ENCODE assay signal across 8 cellular contexts in the genomic region with DNA sequence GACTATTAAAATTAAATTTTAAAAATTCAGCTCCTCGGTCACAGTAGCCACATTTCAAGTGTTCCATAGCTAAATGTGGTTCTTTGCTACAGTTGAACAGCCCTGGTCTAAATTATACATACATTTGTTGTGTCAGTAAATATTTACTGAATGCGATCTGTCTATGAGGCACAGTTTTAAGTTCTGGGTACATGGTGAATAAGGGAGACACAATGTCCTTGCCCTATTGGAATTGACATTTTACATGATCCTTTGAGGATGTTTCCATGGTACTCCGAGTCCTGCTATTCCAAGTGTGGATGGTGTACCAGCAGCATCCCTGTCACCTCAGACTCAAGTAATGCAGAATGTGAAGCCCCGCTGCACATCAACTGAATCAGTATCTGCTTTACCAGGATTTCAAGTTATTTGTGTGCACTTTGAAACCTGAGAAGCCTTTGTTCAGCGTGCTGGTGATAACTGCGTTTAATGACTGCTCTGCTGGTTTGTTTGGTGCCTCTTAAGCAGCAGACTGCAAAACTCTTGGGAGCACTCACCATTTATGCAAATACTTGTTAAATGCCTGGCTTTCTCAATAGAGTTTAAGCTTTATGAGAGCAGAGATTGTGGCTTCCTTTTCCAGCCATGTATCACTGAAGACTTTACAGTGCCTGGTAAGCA. TPM values are rescaled to one million over a fixed set of nuclear protein-coding genes. Genes with fewer than 3 reads are reported as not detected.
A peak's percentile ranks its signal among the peaks of the same experiment; 100 is the strongest.
DNase-seq lines count a peak whose midpoint lies in the region; ATAC-seq and TF ChIP-seq lines count a peak whose summit lies in the region.

No MANE protein-coding gene starts in this region.

- peak overlapping the region in 8 of 10 donors; percentile 23 to 88 (median 74) for H3K27ac Mint-ChIP-seq in naive thymus-derived CD8-positive, alpha-beta T cell

- dilution Hi-C loops in mammary epithelial cell (cut with HindIII; ENCODE audit: low sequenced_read_pairs): loop anchor here (5.0 kb wide), 1 partner anchor 81 kb away; no protein-coding TSS in a partner anchor

- in situ Hi-C loops in G401 (cut with HindIII; ENCODE audit: low sequenced_read_pairs) (no loop called here), mammary epithelial cell (cut with MboI; ENCODE audit: low sequenced_read_pairs in 2 of 2) (loop anchor here in 1 of 2 donors (10.0 kb wide), 1 partner anchor 168 kb away; no protein-coding TSS in a partner anchor)

- CTCF ChIA-PET in mammary epithelial cell (lab: Charles Lee; ENCODE audit: low non-redundant PET): no interaction called here

- H3K4me1 ChIP-seq in mammary epithelial cell (ENCODE audit: insufficient read depth, low read length): peaks cover 9% of the 10 kb centered on the region

- intact Hi-C loops in mammary epithelial cell (cut with micrococcal nuclease): loop anchor here (5.0 kb wide), 2 partner anchors 86 to 126 kb away; a partner anchor contains a TSS

- H3K9ac ChIP-seq in mammary epithelial cell (ENCODE audit: insufficient read depth, low read length): no peak overlapping the region

- H3K4me3 Mint-ChIP-seq in naive thymus-derived CD8-positive, alpha-beta T cell: peak overlapping the region in 9 of 10 donors; percentile 60 to 93 (median 88)

- H3K4me2 ChIP-seq in mammary epithelial cell (ENCODE audit: insufficient read depth, low read depth, low read length): peak overlapping the region; percentile 84

- H3K36me3 ChIP-seq in mammary epithelial cell (ENCODE audit: insufficient read depth, low read length): no peaks in the 10 kb centered on the region

- POLR2A ChIA-PET in naive thymus-derived CD8-positive, alpha-beta T cell (lab: Charles Lee): interaction anchor here (0.9 to 1.5 kb wide), 4 partner anchors 15 to 389 kb away, joined by 4 to 6 read pairs (median 4); a partner anchor contains a TSS

- no peak for TF ChIP-seq CTCF in mammary epithelial cell (conservative IDR thresholded peaks at IDR 0.05 in 1 of 2, IDR thresholded peaks at IDR 0.05 in 1 of 2; ENCODE audit: extremely low read depth in 1 of 2, insufficient read depth in 1 of 2, low read depth in 1 of 2, low read length in 2 of 2)

- peaks cover 0 to 3% (median 0%) of the 10 kb centered on the region in 9 donors for H3K9me3 Mint-ChIP-seq in naive thymus-derived CD8-positive, alpha-beta T cell

- no peaks in the 10 kb centered on the region for H3K9me3 ChIP-seq in mammary epithelial cell (replicated peaks; ENCODE audit: insufficient read depth, low read length)

- no peak for ATAC-seq in naive thymus-derived CD8-positive, alpha-beta T cell
- no peak for ATAC-seq in GM19452 (IDR thresholded peaks at IDR 0.05; ENCODE audit: unreplicated experiment)
- ATAC-seq in HG03439 (IDR thresholded peaks at IDR 0.05; ENCODE audit: unreplicated experiment): no peak
- no peak for ATAC-seq in HG02798 (IDR thresholded peaks at IDR 0.05; ENCODE audit: poor library complexity, unreplicated experiment)

- no TSS peak for BruUV-seq in mammary epithelial cell (replicated peaks; lab: Mats Ljungman, UMichigan)

- peak overlapping the region; percentile 64 to 80 (median 72) for H3K4me3 ChIP-seq in mammary epithelial cell (replicated peaks in 1 of 3; ENCODE audit: insufficient read depth in 1 of 3, low read depth in 2 of 3, low read length in 3 of 3)

- peaks cover 17 to 50% (median 40%) of the 10 kb centered on the region in 4 donors for H3K4me1 Mint-ChIP-seq in naive thymus-derived CD8-positive, alpha-beta T cell

- peaks cover 0 to 1% (median 0%) of the 10 kb centered on the region in 3 donors for H3K36me3 Mint-ChIP-seq in naive thymus-derived CD8-positive, alpha-beta T cell

- DNase-seq in G401 (ENCODE audit: low spot score) (peak; percentile 39), NCI-H2029 treated with DMSO at 0.1 percent for 48 hours (lab: John Stamatoyannopoulos, UW) (peak; percentile 72), mammary epithelial cell (peak; percentile 5)
- DNase-seq in naive thymus-derived CD8-positive, alpha-beta T cell: no peak
- no peak for DNase-seq in activated CD4-positive, alpha-beta T cell treated with anti-CD3 and anti-CD28 coated beads, Interleukin-2, amount 50 U/mL, for 48 hours

- 84% methylated on average over 6 of the region's 6 CpGs for WGBS in mammary epithelial cell (ENCODE audit: low coverage, missing lambda C conversion rate)

- H3K79me2 ChIP-seq in mammary epithelial cell (ENCODE audit: insufficient read depth, low read length): peaks cover 65% of the 10 kb centered on the region

- H3K27me3 ChIP-seq in mammary epithelial cell (ENCODE audit: insufficient read depth, low read length): no peaks in the 10 kb centered on the region

- no peak overlapping the region for H2AFZ ChIP-seq in mammary epithelial cell (ENCODE audit: low read depth, low read length)

- peaks cover 0 to 4% (median 1%) of the 10 kb centered on the region in 5 donors for H3K27me3 Mint-ChIP-seq in naive thymus-derived CD8-positive, alpha-beta T cell

- no peaks in the 10 kb centered on the region for H4K20me1 ChIP-seq in mammary epithelial cell (ENCODE audit: insufficient read depth, low read length)

- H3K27ac ChIP-seq in mammary epithelial cell (ENCODE audit: insufficient read depth, low read depth, low read length): no peak overlapping the region

RNA-seq across cellular contexts. Expression of a gene that starts 1.5 kb away (rescaled TPM):
- total RNA-seq in G401 (2014; rRNA removed; shearing (Covaris generic)): 192 and 279 TPM in 2 replicates
- 10 to 100 TPM; 51.5 to 61.2 TPM for total RNA-seq in mammary epithelial cell
- 52.5 TPM for polyA plus RNA-seq in mammary epithelial cell
- 77.7 TPM for polyA minus RNA-seq in mammary epithelial cell
- 10 to 100 TPM; 39.5 to 42.4 TPM for total RNA-seq in naive thymus-derived CD8-positive, alpha-beta T cell
- 10 to 100 TPM; 18.7 to 67.3 (median 43.3) TPM for polyA plus RNA-seq in naive thymus-derived CD8-positive, alpha-beta T cell

Comparison
In these comparisons a context has a peak if more than half of its experiments do, and no peak if none do; other contexts are left out.
1. DNase-seq: peak in G401 (single experiment), NCI-H2029 treated with DMSO at 0.1 percent for 48 hours (single experiment) and mammary epithelial cell (single experiment); none in naive thymus-derived CD8-positive, alpha-beta T cell (0 of 10) and activated CD4-positive, alpha-beta T cell treated with anti-CD3 and anti-CD28 coated beads, Interleukin-2, amount 50 U/mL, for 48 hours (0 of 2).